ENCODE assay signal across 19 cellular contexts in the genomic region with DNA sequence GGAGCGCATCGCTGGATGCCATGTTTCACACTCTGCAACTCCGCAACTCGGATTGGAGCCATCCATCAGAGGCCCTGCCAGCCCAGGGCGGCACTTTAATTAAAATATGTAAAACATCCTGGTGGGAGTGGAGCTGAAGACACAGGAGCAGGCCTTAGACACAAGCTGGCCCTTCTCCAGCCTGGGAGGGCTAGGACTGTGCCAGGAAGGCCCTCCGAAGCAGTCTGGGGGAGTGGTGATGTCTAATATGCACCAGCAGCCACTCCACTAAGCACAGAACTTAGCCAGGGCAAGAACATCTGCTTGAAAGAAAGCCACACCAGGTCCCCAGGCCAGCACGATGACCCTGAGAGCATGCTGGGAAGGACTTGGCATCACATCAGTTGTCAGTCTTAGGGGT. TPM values are rescaled to one million over a fixed set of nuclear protein-coding genes. Genes with fewer than 3 reads are reported as not detected.
"Had no signal": no experiment of that assay in that cellular context is flagged by ENCODE, and none has a peak within 500 bp of the region (broad histone marks: within the 10 kb centered on the region; RNA-seq: fewer than 3 reads in every experiment).

No MANE protein-coding gene starts in this region.

- DNase-seq: activated naive CD4-positive, alpha-beta T cell; activated naive CD8-positive, alpha-beta T cell treated with anti-CD3 and anti-CD28 coated beads, Interleukin-2, amount 10 ng/mL, durations not matched to agents 7 days and 5 days; cerebellar nuclear complex; effector CD8-positive, alpha-beta T cell; foreskin melanocyte; head of caudate nucleus; midbrain; stimulated activated naive CD8-positive, alpha-beta T cell treated with anti-CD3 and anti-CD28 coated beads, Interleukin-15, Interleukin-2, amounts not matched to agents 100 U/mL and 50 U/mL, for 24 hours; T-helper 9 cell had no signal

- H3K36me3 ChIP-seq: neutrophil, suprapubic skin had no signal

- H3K27ac ChIP-seq: skin epidermis, suprapubic skin had no signal

- H3K27me3 ChIP-seq: neutrophil had no signal

- H3K27me3 Mint-ChIP-seq: activated naive CD8-positive, alpha-beta T cell treated with anti-CD3 and anti-CD28 coated beads, Interleukin-2, amount 10 ng/mL, durations not matched to agents 7 days and 5 days had no signal

- H3K4me1 ChIP-seq: suprapubic skin had no signal

- H3K4me3 ChIP-seq: lung, skin epidermis, suprapubic skin had no signal

- H3K9me3 Mint-ChIP-seq: activated naive CD8-positive, alpha-beta T cell treated with anti-CD3 and anti-CD28 coated beads, Interleukin-2, amount 10 ng/mL, durations not matched to agents 7 days and 5 days had no signal

- H3K27ac Mint-ChIP-seq: activated naive CD8-positive, alpha-beta T cell treated with anti-CD3 and anti-CD28 coated beads, Interleukin-2, amount 10 ng/mL, durations not matched to agents 7 days and 5 days had no signal

- ATAC-seq: activated CD4-positive, CD25-positive, alpha-beta regulatory T cell treated with anti-CD3 and anti-CD28 coated beads, Interleukin-2, amount 50 U/mL, for 24 hours; stimulated activated naive CD8-positive, alpha-beta T cell treated with anti-CD3 and anti-CD28 coated beads, Interleukin-15, Interleukin-2, amounts not matched to agents 100 U/mL and 50 U/mL, for 24 hours had no signal

- H3K9me3 ChIP-seq: neutrophil, suprapubic skin had no signal

RNA-seq across cellular contexts. Expression of a gene that starts 5.8 kb away (rescaled TPM):
- total RNA-seq: activated CD8-positive, alpha-beta memory T cell treated with anti-CD3 and anti-CD28 coated beads for 36 hours; activated naive CD8-positive, alpha-beta T cell treated with anti-CD3 and anti-CD28 coated beads, Interleukin-2, amount 10 ng/mL, durations not matched to agents 7 days and 5 days; fibroblast of lung; lung; myocyte; renal cortical epithelial cell; suprapubic skin; ureter had no signal
- polyA plus RNA-seq: fibroblast of lung, lung had no signal
